ENCODE assay signal across 29 cellular contexts in the genomic region with DNA sequence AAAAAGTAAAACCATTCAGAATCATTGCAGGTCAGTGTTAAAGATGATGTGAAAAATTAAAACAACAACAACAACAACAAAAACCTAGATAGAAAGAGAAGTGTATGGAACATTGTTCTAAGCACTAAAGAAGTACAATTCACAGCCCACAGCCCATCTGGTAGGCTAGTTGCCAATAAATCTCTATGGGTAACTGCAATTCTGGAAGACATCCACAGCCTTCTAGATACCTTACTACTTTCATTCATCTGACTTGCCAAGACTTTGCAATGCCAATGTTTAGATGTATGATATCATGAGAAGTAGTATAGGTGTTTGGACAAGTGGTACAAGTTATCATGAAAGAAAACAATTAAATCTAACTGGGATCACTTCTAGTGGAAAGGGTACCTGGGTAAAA.
DNase-seq lines count a peak whose midpoint lies in the region; ATAC-seq, FAIRE-seq and TF ChIP-seq lines count a peak whose summit lies in the region.
"Had no signal": no experiment of that assay in that cellular context is flagged by ENCODE, and none has a peak within 500 bp of the region (broad histone marks: within the 10 kb centered on the region; RNA-seq: fewer than 3 reads in every experiment).

No MANE protein-coding gene starts in this region.

- POLR2A ChIA-PET in A673 (lab: Charles Lee; ENCODE audit: low non-redundant PET) = no interaction called here

- H3K4me3 ChIP-seq in cardiac fibroblast (replicated peaks in 1 of 2; ENCODE audit: low read depth in 2 of 2, low read length in 2 of 2) (no peak overlapping the region), A673 (ENCODE audit: low read depth, low read length, poor library complexity, severe bottlenecking) (no peak overlapping the region)
- H3K4me3 ChIP-seq: BLaER1, esophagus squamous epithelium, lower lobe of right lung, mucosa of descending colon, ovary, right atrium auricular region, SJCRH30, transverse colon had no signal

- no peaks in the 10 kb centered on the region for H3K36me3 ChIP-seq in A673 (ENCODE audit: insufficient read depth, low read length, poor library complexity, severe bottlenecking)
- H3K36me3 ChIP-seq: BLaER1, esophagus squamous epithelium, lower lobe of right lung, ovary, right atrium auricular region, SJCRH30, transverse colon had no signal

- CTCF ChIA-PET in A673 (lab: Charles Lee) = no interaction called here

- DNase-seq in EH (ENCODE audit: low read depth) (peak; percentile 30), NCI-H226 (peak; percentile 49), cardiac fibroblast (ENCODE audit: low read depth in 2 of 2) (peak; percentile 43 to 45), iris pigment epithelial cell (ENCODE audit: low read depth) (peak; percentile 70), GM19239 (ENCODE audit: insufficient read length, low spot score) (no peak), HCEC 1CT (no peak), A673 (ENCODE audit: low spot score) (no peak)
- DNase-seq: activated CD4-positive, alpha-beta T cell treated with anti-CD3 and anti-CD28 coated beads, Interleukin-2, amount 50 U/mL, for 48 hours; activated naive CD4-positive, alpha-beta T cell treated with anti-CD3 and anti-CD28 coated beads, Interleukin-2, amount 50 U/mL, for 16 hours; caudate nucleus; DMS79 treated with DMSO at 0.1 percent for 48 hours; endodermal cell; esophagus squamous epithelium; GOT3; head of caudate nucleus; lower lobe of right lung; mucosa of descending colon; NCI-H1092 treated with DMSO at 0.1 percent for 48 hours; NCI-H187 treated with DMSO at 0.1 percent for 48 hours; NCI-H526; ovary; SJCRH30; T-cell; transverse colon had no signal

- no peaks in the 10 kb centered on the region for H3K27me3 ChIP-seq in A673 (replicated peaks; ENCODE audit: insufficient read depth, low read depth, low read length, poor library complexity)
- H3K27me3 ChIP-seq: BLaER1, esophagus squamous epithelium, ovary, right atrium auricular region, SJCRH30, transverse colon had no signal

- H3K27ac ChIP-seq in A673 (ENCODE audit: low read depth, low read length, poor library complexity, severe bottlenecking) = no peak overlapping the region
- H3K27ac ChIP-seq: BLaER1, esophagus squamous epithelium, lower lobe of right lung, ovary, right atrium auricular region had no signal

- ATAC-seq in GM18519 (IDR thresholded peaks at IDR 0.05; ENCODE audit: low FRiP score, unreplicated experiment) = no peak
- ATAC-seq: activated T-helper 17 cell treated with anti-CD3 and anti-CD28 coated beads, Interleukin-2, amount 50 U/mL, for 72 hours; lower lobe of right lung; mucosa of descending colon; T-cell had no signal

- H3K4me1 ChIP-seq in A673 (ENCODE audit: insufficient read depth, low read length, poor library complexity, severe bottlenecking) = no peaks in the 10 kb centered on the region
- H3K4me1 ChIP-seq: BLaER1, lower lobe of right lung had no signal

- no peak for TF ChIP-seq CTCF in cardiac fibroblast (IDR thresholded peaks at IDR 0.05; ENCODE audit: low read depth, low read length)
- TF ChIP-seq CTCF in A673 (conservative IDR thresholded peaks at IDR 0.05; ENCODE audit: low read depth, low read length) = no peak

- no peak for FAIRE-seq in GM19239 (lab: Jason Lieb, UNC)
- FAIRE-seq: RCC 7860 had no signal

- intact Hi-C loops in A673 (cut with micrococcal nuclease; ENCODE audit: unreplicated experiment) = no loop called here

- no peaks in the 10 kb centered on the region for H3K9me3 ChIP-seq in A673 (ENCODE audit: low read depth, low read length, poor library complexity, severe bottlenecking)
- H3K9me3 ChIP-seq: BLaER1, esophagus squamous epithelium, lower lobe of right lung, mucosa of descending colon, ovary, right atrium auricular region, SJCRH30, transverse colon had no signal

- no TSS peak for BruUV-seq in A673 (replicated peaks; lab: Mats Ljungman, UMichigan)

Comparison
In these comparisons a context has a peak if more than half of its experiments do, and no peak if none do; other contexts are left out.
1. DNase-seq: peak in EH (single experiment), NCI-H226 (single experiment), cardiac fibroblast (2 of 2) and iris pigment epithelial cell (single experiment); none in GM19239 (single experiment), HCEC 1CT (single experiment) and A673 (single experiment).